Comparison of ENCODE assay signal across 18 cellular contexts in the genomic region with DNA sequence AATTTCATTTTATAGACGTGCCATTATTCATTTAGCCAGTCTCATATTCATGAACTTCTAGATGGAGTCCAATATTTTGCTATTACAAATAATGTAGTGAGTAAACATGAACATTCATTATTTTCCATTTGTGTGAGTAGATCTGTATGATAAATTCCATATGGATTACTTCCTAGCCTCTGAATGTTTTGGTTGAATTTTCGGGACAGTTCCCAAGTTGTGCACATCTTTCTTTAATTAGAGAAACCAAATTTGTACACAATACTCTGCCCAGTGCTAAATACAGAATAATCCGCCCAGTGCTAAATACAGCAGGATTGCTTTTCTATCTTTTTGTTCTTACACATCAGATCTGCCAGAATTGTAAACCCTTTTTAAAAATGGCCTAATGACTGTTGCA. TPM values are rescaled to one million over a fixed set of nuclear protein-coding genes. Genes with fewer than 3 reads are reported as not detected.
DNase-seq lines count a peak whose midpoint lies in the region; ATAC-seq, FAIRE-seq and TF ChIP-seq lines count a peak whose summit lies in the region.
"Had no signal": no experiment of that assay in that cellular context is flagged by ENCODE, and none has a peak within 500 bp of the region (broad histone marks: within the 10 kb centered on the region; RNA-seq: fewer than 3 reads in every experiment).

No MANE protein-coding gene starts in this region.

- TF ChIP-seq CTCF in astrocyte (IDR thresholded peaks at IDR 0.05; ENCODE audit: insufficient read depth, low read depth, low read length) (no peak), fibroblast of mammary gland (conservative IDR thresholded peaks at IDR 0.05; ENCODE audit: control insufficient read depth, insufficient read depth, low read depth, low read length) (no peak)

- H3K9me3 ChIP-seq in astrocyte (ENCODE audit: insufficient read depth, low read depth, low read length), result peaks cover 2% of the 10 kb centered on the region

- FAIRE-seq in GM12892 (lab: Jason Lieb, UNC) (peak; percentile 9), astrocyte (lab: Jason Lieb, UNC) (peak; percentile 56)
- FAIRE-seq: GM12878, H1 had no signal

- no peak for TF ChIP-seq POLR2A in GM12892 (IDR thresholded peaks at IDR 0.05; ENCODE audit: low read depth, low read length)

- no peak overlapping the region for H3K4me2 ChIP-seq in astrocyte (ENCODE audit: low read length)

- peaks cover 14% of the 10 kb centered on the region for H3K27me3 ChIP-seq in astrocyte (ENCODE audit: insufficient read depth, low read length)

- no peak overlapping the region for H2AFZ ChIP-seq in astrocyte (ENCODE audit: low read depth, low read length)

- no peaks in the 10 kb centered on the region for H3K36me3 Mint-ChIP-seq in astrocyte (ENCODE audit: low read depth, unreplicated experiment)
- H3K36me3 Mint-ChIP-seq: CD4-positive, alpha-beta memory T cell; IgD-negative memory B cell had no signal

- H3K9me3 Mint-ChIP-seq in astrocyte (ENCODE audit: unreplicated experiment), result no peaks in the 10 kb centered on the region

- H3K27me3 Mint-ChIP-seq in astrocyte (ENCODE audit: low read depth, unreplicated experiment), result peaks cover 1% of the 10 kb centered on the region

- no peak overlapping the region for H3K4me3 Mint-ChIP-seq in astrocyte (ENCODE audit: unreplicated experiment)
- H3K4me3 Mint-ChIP-seq: B cell; CD4-positive, alpha-beta memory T cell had no signal

- no peak overlapping the region for H3K27ac ChIP-seq in astrocyte (ENCODE audit: low read depth, low read length)
- H3K27ac ChIP-seq: 22Rv1 had no signal

- ATAC-seq in GM18502 (IDR thresholded peaks at IDR 0.05; ENCODE audit: poor library complexity, unreplicated experiment), result no peak
- ATAC-seq: GM12878, HCT116 had no signal

- H3K79me2 ChIP-seq in astrocyte (ENCODE audit: insufficient read depth, low read length), result no peaks in the 10 kb centered on the region

- peaks cover 7% of the 10 kb centered on the region for H3K4me1 Mint-ChIP-seq in astrocyte (ENCODE audit: low read depth, unreplicated experiment)
- H3K4me1 Mint-ChIP-seq: B cell; CD4-positive, alpha-beta memory T cell; IgD-negative memory B cell had no signal

- no peaks in the 10 kb centered on the region for H3K36me3 ChIP-seq in astrocyte (ENCODE audit: insufficient read depth, low read length)

- peak; percentile 49 for DNase-seq in AG08395 (ENCODE audit: low spot score)
- no peak for DNase-seq in GM12892 (ENCODE audit: insufficient read length)
- DNase-seq in astrocyte (ENCODE audit: low read depth), result no peak
- peak; percentile 78 for DNase-seq in fibroblast of mammary gland (ENCODE audit: low read depth)
- no peak for DNase-seq in H4 (ENCODE audit: low spot score)
- DNase-seq in CD1c-positive myeloid dendritic cell (ENCODE audit: extremely low spot score), result no peak
- DNase-seq in NCI-H774 (lab: John Stamatoyannopoulos, UW), result no peak
- DNase-seq: C1 segment of cervical spinal cord; CD4-positive, alpha-beta memory T cell; DMS79; KG1 had no signal

- H3K9ac ChIP-seq in astrocyte (ENCODE audit: low read length), result no peak overlapping the region

- H3K27ac Mint-ChIP-seq in astrocyte (ENCODE audit: unreplicated experiment), result no peak overlapping the region
- H3K27ac Mint-ChIP-seq: B cell; CD4-positive, alpha-beta memory T cell; IgD-negative memory B cell had no signal

- peaks cover 5% of the 10 kb centered on the region for H3K4me1 ChIP-seq in astrocyte (ENCODE audit: insufficient read depth, low read length)

- H4K20me1 ChIP-seq in astrocyte (ENCODE audit: insufficient read depth, low read length), result no peaks in the 10 kb centered on the region

- H3K4me3 ChIP-seq in astrocyte (ENCODE audit: insufficient read depth, low read depth, low read length), result no peak overlapping the region
- no peak overlapping the region for H3K4me3 ChIP-seq in fibroblast of mammary gland (ENCODE audit: control insufficient read depth, low read depth, low read length)
- H3K4me3 ChIP-seq: GM12878 had no signal

RNA-seq across cellular contexts. Expression of a gene that starts 17.1 kb away (rescaled TPM):
- polyA plus RNA-seq in GM12892 (2012; ENCODE audit: missing spikeins), result 10.4 TPM
- total RNA-seq in astrocyte, result 804 and 849 TPM in 2 replicates
- 122 and 146 TPM in 2 replicates for total RNA-seq in H4 (2014; rRNA removed; shearing (Covaris generic))

RNA-seq across cellular contexts. Expression of a gene that starts 49.9 kb away (rescaled TPM):
- 4.0 TPM for polyA plus RNA-seq in GM12892 (2012; ENCODE audit: missing spikeins)
- 9.6 and 10.1 TPM in 2 replicates for total RNA-seq in astrocyte
- 2.4 and 4.3 TPM in 2 replicates for total RNA-seq in H4 (2014; rRNA removed; shearing (Covaris generic))

Comparison
In these comparisons a context has a peak if more than half of its experiments do, and no peak if none do; other contexts are left out.
1. DNase-seq: peak in AG08395 (single experiment) and fibroblast of mammary gland (single experiment); none in GM12892 (single experiment), astrocyte (single experiment), H4 (single experiment), CD1c-positive myeloid dendritic cell (single experiment) and NCI-H774 (single experiment).